8 cellular contexts compared by ENCODE assay signal in the genomic region with DNA sequence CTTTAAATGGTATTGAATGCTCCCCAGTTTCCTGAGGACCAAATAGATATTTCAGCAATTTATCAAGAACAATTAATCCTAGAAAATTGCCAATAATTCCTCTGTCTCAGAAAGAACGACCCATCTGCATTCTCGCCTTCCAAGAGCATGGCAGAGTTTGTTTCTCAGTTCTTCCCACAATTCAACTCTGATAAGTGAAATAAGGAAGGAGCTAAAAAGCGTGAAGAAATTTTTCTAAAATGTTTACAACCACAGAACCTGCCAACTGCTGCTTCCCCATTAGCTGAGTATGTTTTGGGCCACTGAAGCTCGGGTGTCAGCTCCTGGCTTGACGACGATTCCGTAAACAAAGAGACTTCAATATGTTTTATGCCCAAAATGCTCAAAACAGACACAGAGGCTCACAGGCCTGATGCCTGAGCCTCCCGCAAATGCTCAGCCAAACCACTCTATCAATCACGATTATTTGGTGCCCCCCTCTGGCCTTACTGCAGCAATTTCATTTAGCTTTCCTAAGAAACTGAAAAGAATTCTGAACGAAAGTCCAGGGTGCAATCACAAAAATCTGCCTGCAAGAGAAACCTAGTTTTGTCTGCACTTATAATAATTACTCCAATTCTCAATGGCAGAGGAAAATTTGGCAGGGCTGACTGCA.
A peak's percentile ranks its signal among the peaks of the same experiment; 100 is the strongest.
DNase-seq lines count a peak whose midpoint lies in the region; ATAC-seq, FAIRE-seq and TF ChIP-seq lines count a peak whose summit lies in the region.

No MANE protein-coding gene starts in this region.

- peak; percentile 43 to 57; a peak in 3 of 4 replicates for TF ChIP-seq RAD21 in K562 (CRISPR knock-in tag; conservative IDR thresholded peaks at IDR 0.05 in 1 of 2, IDR thresholded peaks at IDR 0.05 in 1 of 2)

- H3K79me2 ChIP-seq in GM23248 (ENCODE audit: insufficient read depth) (no peaks in the 10 kb centered on the region), K562 (ENCODE audit: control insufficient read depth, insufficient read depth, low read length) (no peaks in the 10 kb centered on the region), keratinocyte (ENCODE audit: control insufficient read depth, insufficient read depth, low read length) (no peaks in the 10 kb centered on the region)

- peaks cover 8% of the 10 kb centered on the region for H3K4me1 ChIP-seq in GM23248 (ENCODE audit: insufficient read depth)
- H3K4me1 ChIP-seq in K562 (replicated peaks in 1 of 2; ENCODE audit: control insufficient read depth in 2 of 2, insufficient read depth in 2 of 2, low read length in 2 of 2): no peaks in the 10 kb centered on the region; a peak in 1 of 5 replicates
- no peaks in the 10 kb centered on the region for H3K4me1 ChIP-seq in keratinocyte (ENCODE audit: control insufficient read depth, extremely low read depth, insufficient read depth, low read length)

- peak overlapping the region; percentile 96 for H2AFZ ChIP-seq in GM23248
- peak overlapping the region; percentile 80; the same call in 1 of the 2 replicates for H2AFZ ChIP-seq in K562 (ENCODE audit: low read depth, low read length)
- H2AFZ ChIP-seq in keratinocyte (ENCODE audit: control insufficient read depth, low read length): no peak overlapping the region

- in situ Hi-C loops in GM23248 (cut with MboI): no loop called here
- in situ Hi-C loops in K562 (cut with MboI): no loop called here

- WGBS in GM23248 (ENCODE audit: low coverage in 1 of 2, low lambda C conversion rate in 2 of 2, missing lambda C conversion rate in 2 of 2), 2 experiments: 5 to 6% methylated on average over 10 of the region's 10 CpGs
- 4% methylated on average over 10 of the region's 10 CpGs for WGBS in K562 (ENCODE audit: insufficient coverage, low coverage, missing lambda C conversion rate)

- H3F3A ChIP-seq in GM23248 (ENCODE audit: insufficient read depth): no peaks in the 10 kb centered on the region

- peak; percentile 89 for DNase-seq in GM23248
- peak; percentile 3 to 58 for DNase-seq in NCI-H526 (lab: John Stamatoyannopoulos, UW)
- peak; percentile 7 to 57 (median 16) for DNase-seq in K562 (ENCODE audit: extremely low read depth in 1 of 4, low spot score in 3 of 4)
- no peak for DNase-seq in keratinocyte (ENCODE audit: low read depth, low spot score)
- DNase-seq in activated gamma-delta T cell (lab: John Stamatoyannopoulos, UW): no peak
- no peak for DNase-seq in NCI-H345 (lab: John Stamatoyannopoulos, UW)

- no peaks in the 10 kb centered on the region for H3K27me3 ChIP-seq in GM23248 (replicated peaks; ENCODE audit: insufficient read depth)
- H3K27me3 ChIP-seq in K562 (ENCODE audit: control insufficient read depth in 2 of 2, insufficient read depth in 2 of 2, low read length in 2 of 2): no peaks in the 10 kb centered on the region
- H3K27me3 ChIP-seq in keratinocyte (ENCODE audit: control insufficient read depth, extremely low read depth, insufficient read depth, low read length): no peaks in the 10 kb centered on the region

- H3K9ac ChIP-seq in GM23248: peak overlapping the region; percentile 73
- no peak overlapping the region for H3K9ac ChIP-seq in K562 (ENCODE audit: insufficient read depth in 1 of 2, low read depth in 2 of 2, low read length in 2 of 2)
- no peak overlapping the region for H3K9ac ChIP-seq in keratinocyte (ENCODE audit: control insufficient read depth, extremely low read depth, insufficient read depth, low read length)

- peak overlapping the region; percentile 59 for H3K4me2 ChIP-seq in GM23248 (ENCODE audit: unreplicated experiment)
- no peak overlapping the region for H3K4me2 ChIP-seq in K562 (ENCODE audit: insufficient read depth, low read length)
- no peak overlapping the region for H3K4me2 ChIP-seq in keratinocyte (ENCODE audit: control insufficient read depth, extremely low read depth, insufficient read depth, low read depth, low read length)

- H3K9me2 ChIP-seq in GM23248 (ENCODE audit: insufficient read depth): no peaks in the 10 kb centered on the region

- H3K9me3 ChIP-seq in GM23248 (ENCODE audit: low read depth) (no peaks in the 10 kb centered on the region), K562 (replicated peaks; ENCODE audit: control insufficient read depth, insufficient read depth, low read depth, low read length) (no peaks in the 10 kb centered on the region), keratinocyte (ENCODE audit: control insufficient read depth, low read depth, low read length) (no peaks in the 10 kb centered on the region)

- H3K9me1 ChIP-seq in K562 (ENCODE audit: control insufficient read depth, insufficient read depth, low read length) (no peaks in the 10 kb centered on the region), keratinocyte (ENCODE audit: control insufficient read depth, extremely low read depth, insufficient read depth, low read length) (no peaks in the 10 kb centered on the region)

- no peak overlapping the region for H3K27ac ChIP-seq in C4-2B
- peak overlapping the region; percentile 47 for H3K27ac ChIP-seq in GM23248
- no peak overlapping the region for H3K27ac ChIP-seq in K562 (ENCODE audit: extremely low read depth, low read depth, low read length)
- no peak overlapping the region for H3K27ac ChIP-seq in keratinocyte (ENCODE audit: control insufficient read depth, insufficient read depth, low read length)

- TF ChIP-seq EP300 in K562 (IDR thresholded peaks at IDR 0.05; ENCODE audit: low read length): no peak

- FAIRE-seq in K562 (lab: Jason Lieb, UNC) (peak; percentile 23), keratinocyte (lab: Jason Lieb, UNC) (no peak)

- intact Hi-C loops in K562 (cut with micrococcal nuclease): no loop called here

- ATAC-seq in K562 (peak; percentile 65), HG02610 (IDR thresholded peaks at IDR 0.05; ENCODE audit: unreplicated experiment) (no peak)

- no peaks in the 10 kb centered on the region for H3K36me3 ChIP-seq in GM23248 (ENCODE audit: low read depth)
- no peaks in the 10 kb centered on the region for H3K36me3 ChIP-seq in K562 (ENCODE audit: control insufficient read depth, insufficient read depth, low read length)
- H3K36me3 ChIP-seq in keratinocyte (ENCODE audit: control insufficient read depth in 2 of 2, extremely low read depth in 1 of 2, insufficient read depth in 2 of 2, low read length in 2 of 2): no peaks in the 10 kb centered on the region

- TF ChIP-seq POLR2A in K562 (conservative IDR thresholded peaks at IDR 0.05): no peak

- POLR2A ChIA-PET in K562 (lab: Yijun Ruan, JAX): interaction anchor here (0.6 kb wide), 1 partner anchor 19 kb away, joined by 3 read pairs; no protein-coding TSS in a partner anchor

- dilution Hi-C loops in keratinocyte (cut with MboI; ENCODE audit: extremely low pct_ligation_motif_present, low sequenced_read_pairs): no loop called here

- no TSS peak for BruUV-seq in K562 (replicated peaks; lab: Mats Ljungman, UMichigan)

- peak; percentile 77 for TF ChIP-seq CTCF in C4-2B (conservative IDR thresholded peaks at IDR 0.05)
- TF ChIP-seq CTCF in K562 (IDR thresholded peaks at IDR 0.05 in 2 of 3, conservative IDR thresholded peaks at IDR 0.05 in 1 of 3; ENCODE audit: insufficient read depth in 2 of 3, low read depth in 1 of 3, low read length in 3 of 3): peak; percentile 26 to 43 (median 37); a peak in 3 of 6 replicates
- peak; percentile 40 to 62 (median 41) for TF ChIP-seq CTCF in keratinocyte (optimal IDR thresholded peaks at IDR 0.05 in 1 of 3, IDR thresholded peaks at IDR 0.05 in 1 of 3, conservative IDR thresholded peaks at IDR 0.05 in 1 of 3; ENCODE audit: extremely low read depth in 1 of 3, insufficient read depth in 2 of 3, low read length in 3 of 3)

- H3K4me3 ChIP-seq in GM23248 (no peak overlapping the region), K562 (no peak overlapping the region), keratinocyte (ENCODE audit: control insufficient read depth in 2 of 3, extremely low read depth in 1 of 3, insufficient read depth in 2 of 3, low read depth in 1 of 3, low read length in 3 of 3) (no peak overlapping the region)

- CTCF ChIA-PET in K562 (lab: Yijun Ruan, JAX; ENCODE audit: low intra/inter-chr PET ratio): no interaction called here

- H4K20me1 ChIP-seq in GM23248 (ENCODE audit: insufficient read depth) (no peaks in the 10 kb centered on the region), K562 (replicated peaks; ENCODE audit: control insufficient read depth, insufficient read depth, low read length) (no peaks in the 10 kb centered on the region), keratinocyte (ENCODE audit: control insufficient read depth, extremely low read depth, insufficient read depth, low read length) (no peaks in the 10 kb centered on the region)

TF ChIP-seq in K562, 482 proteins besides CTCF, POLR2A, EP300 and RAD21:
- TF ChIP-seq RFX1 (IDR thresholded peaks at IDR 0.05) (no peak), ZNF140 (CRISPR knock-in tag; IDR thresholded peaks at IDR 0.05) (no peak), SMC3 (conservative IDR thresholded peaks at IDR 0.05; ENCODE audit: insufficient read depth, low read depth, low read length) (no peak)
- TF ChIP-seq, protein P1, sequence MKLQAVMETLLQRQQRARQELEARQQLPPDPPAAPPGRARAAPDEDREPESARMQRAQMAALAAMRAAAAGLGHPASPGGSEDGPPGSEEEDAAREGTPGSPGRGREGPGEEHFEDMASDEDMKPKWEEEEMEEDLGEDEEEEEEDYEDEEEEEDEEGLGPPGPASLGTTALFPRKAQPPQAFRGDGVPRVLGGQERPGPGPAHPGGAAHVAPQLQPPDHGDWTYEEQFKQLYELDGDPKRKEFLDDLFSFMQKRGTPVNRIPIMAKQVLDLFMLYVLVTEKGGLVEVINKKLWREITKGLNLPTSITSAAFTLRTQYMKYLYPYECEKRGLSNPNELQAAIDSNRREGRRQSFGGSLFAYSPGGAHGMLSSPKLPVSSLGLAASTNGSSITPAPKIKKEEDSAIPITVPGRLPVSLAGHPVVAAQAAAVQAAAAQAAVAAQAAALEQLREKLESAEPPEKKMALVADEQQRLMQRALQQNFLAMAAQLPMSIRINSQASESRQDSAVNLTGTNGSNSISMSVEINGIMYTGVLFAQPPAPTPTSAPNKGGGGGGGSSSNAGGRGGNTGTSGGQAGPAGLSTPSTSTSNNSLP (IDR thresholded peaks at IDR 0.05; ENCODE audit: borderline replicate concordance, low read depth, low read length): no peak

Comparison
In these comparisons a context has a peak if more than half of its experiments do, and no peak if none do; other contexts are left out.
1. DNase-seq: peak in GM23248 (single experiment), NCI-H526 (2 of 2) and K562 (4 of 4); none in keratinocyte (single experiment), activated gamma-delta T cell (single experiment) and NCI-H345 (single experiment).
2. Peak in every context shown above with its lines, with median percentiles within 50 percentile points of each other: CTCF ChIP-seq.